30 cellular contexts compared by ENCODE assay signal in the genomic region with DNA sequence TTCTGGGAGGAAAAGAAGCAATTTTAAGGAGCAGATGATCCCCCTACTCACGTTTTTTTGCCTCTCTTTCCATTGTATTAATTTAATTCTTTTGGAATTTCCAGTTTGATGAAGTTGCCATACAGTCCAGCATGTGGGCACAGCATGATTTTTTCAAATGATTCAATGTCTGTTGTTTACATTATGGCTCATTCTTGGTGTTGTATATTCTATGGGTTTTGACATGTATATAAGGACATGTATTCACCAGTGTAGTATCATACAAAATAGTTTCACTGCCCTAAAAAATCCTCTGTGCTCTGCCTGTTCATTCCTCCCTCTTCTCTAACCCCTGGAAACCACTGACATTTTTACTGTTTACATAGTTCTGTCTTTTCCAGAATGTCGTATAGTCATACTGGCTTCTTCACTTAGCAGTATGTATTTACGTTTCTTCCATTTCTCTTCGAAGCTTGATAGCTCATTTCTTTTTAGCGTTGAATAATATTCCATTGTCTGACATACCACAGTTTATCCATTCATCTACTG.
"Had no signal": no experiment of that assay in that cellular context is flagged by ENCODE, and none has a peak within 500 bp of the region (broad histone marks: within the 10 kb centered on the region; RNA-seq: fewer than 3 reads in every experiment).

No MANE protein-coding gene starts in this region.

- H3K4me3 ChIP-seq: coronary artery, heart right ventricle, left lung, neural progenitor cell, right lobe of liver, smooth muscle cell, suprapubic skin, transverse colon, upper lobe of right lung, vagina had no signal

- H3K79me2 ChIP-seq: parathyroid adenoma had no signal

- H3K4me3 Mint-ChIP-seq: naive thymus-derived CD4-positive, alpha-beta T cell; nephron; neural progenitor cell; stimulated activated naive CD8-positive, alpha-beta T cell treated with anti-CD3 and anti-CD28 coated beads, Interleukin-15, amount 100 ng/mL, for 72 hours had no signal

- H3K27me3 Mint-ChIP-seq: stimulated activated naive CD8-positive, alpha-beta T cell treated with anti-CD3 and anti-CD28 coated beads, Interleukin-15, amount 100 ng/mL, for 72 hours had no signal

- H3K27me3 ChIP-seq: heart right ventricle, left lung, neural progenitor cell, right lobe of liver, suprapubic skin, transverse colon, upper lobe of right lung, vagina had no signal

- FAIRE-seq: endothelial cell of umbilical vein, islet of Langerhans had no signal

- H2AFZ ChIP-seq: neural progenitor cell, parathyroid adenoma had no signal

- DNase-seq: dermis blood vessel endothelial cell; effector memory CD4-positive, alpha-beta T cell; foreskin melanocyte; glutamatergic neuron; heart right ventricle; hippocampal formation; left cardiac atrium; left lung; mesendoderm; midbrain; naive thymus-derived CD4-positive, alpha-beta T cell; right lobe of liver; stimulated activated CD4-positive, alpha-beta T cell treated with anti-CD3 and anti-CD28 coated beads, Interleukin-12 subunit alpha, Interleukin-12 subunit beta, amount 100 ng/mL, for 4 hours; stimulated activated CD4-positive, alpha-beta T cell treated with anti-CD3 and anti-CD28 coated beads, Interleukin-1b, Interleukin-23, amount 100 ng/mL, for 48 hours; stimulated activated CD4-positive, alpha-beta T cell treated with anti-CD3 and anti-CD28 coated beads, Interleukin-4, amount 100 ng/mL, for 1 hour; stimulated activated CD8-positive, alpha-beta memory T cell treated with anti-CD3 and anti-CD28 coated beads, Interleukin-4, amount 100 ng/mL, for 48 hours; stimulated activated naive CD4-positive, alpha-beta T cell; stimulated activated naive CD8-positive, alpha-beta T cell treated with anti-CD3 and anti-CD28 coated beads, Interleukin-15, amount 100 ng/mL, for 72 hours; transverse colon; upper lobe of right lung had no signal

- H3K9me3 ChIP-seq: heart right ventricle, left lung, right lobe of liver, suprapubic skin, transverse colon, upper lobe of right lung, vagina had no signal

- H3K4me2 ChIP-seq: neural progenitor cell, smooth muscle cell had no signal

- H3K4me1 Mint-ChIP-seq: nephron; neural progenitor cell; stimulated activated naive CD8-positive, alpha-beta T cell treated with anti-CD3 and anti-CD28 coated beads, Interleukin-15, amount 100 ng/mL, for 72 hours had no signal

- H3K9me3 Mint-ChIP-seq: neural progenitor cell; stimulated activated naive CD8-positive, alpha-beta T cell treated with anti-CD3 and anti-CD28 coated beads, Interleukin-15, amount 100 ng/mL, for 72 hours had no signal

- H3K36me3 Mint-ChIP-seq: neural progenitor cell had no signal

- H3K9ac ChIP-seq: neural progenitor cell, parathyroid adenoma had no signal

- ATAC-seq: heart right ventricle; left cardiac atrium; left lung; naive thymus-derived CD4-positive, alpha-beta T cell; right lobe of liver; stimulated activated naive CD8-positive, alpha-beta T cell treated with anti-CD3 and anti-CD28 coated beads, Interleukin-15, amount 100 ng/mL, for 72 hours; upper lobe of right lung had no signal

- H3K36me3 ChIP-seq: left lung, neural progenitor cell, right lobe of liver, transverse colon had no signal

- H3K27ac Mint-ChIP-seq: nephron; neural progenitor cell; progenitor cell of endocrine pancreas; stimulated activated naive CD8-positive, alpha-beta T cell treated with anti-CD3 and anti-CD28 coated beads, Interleukin-15, amount 100 ng/mL, for 72 hours had no signal

- H3K4me1 ChIP-seq: heart right ventricle, left lung, neural progenitor cell, parathyroid adenoma, right lobe of liver, suprapubic skin, transverse colon, upper lobe of right lung, vagina had no signal

- H3K27ac ChIP-seq: coronary artery, heart right ventricle, left lung, neural progenitor cell, parathyroid adenoma, right lobe of liver, suprapubic skin, transverse colon, upper lobe of right lung, vagina had no signal
